ENCODE assay signal across 8 cellular contexts in genomic region chr15:65028921-65029735, GRCh38.
DNase-seq lines count a peak whose midpoint lies in the region; ATAC-seq lines count a peak whose summit lies in the region.

Gene MTFMT (minus strand): TSS chr15:65029639. CDS start chr15:65029613, 26 bp downstream.

- ATAC-seq in HG02884 (IDR thresholded peaks at IDR 0.05; ENCODE audit: unreplicated experiment), result peak; percentile 68

- DNase-seq in DMS 273 (lab: John Stamatoyannopoulos, UW; ENCODE audit: unreplicated experiment), result peak; percentile 91
- DNase-seq in DMS 273 treated with DMSO at 0.1 percent for 48 hours (lab: John Stamatoyannopoulos, UW), result no peak
- peak; percentile 84 for DNase-seq in NCI-H2227 (lab: John Stamatoyannopoulos, UW; ENCODE audit: unreplicated experiment)
- DNase-seq in activated CD4-positive, CD25-positive, alpha-beta regulatory T cell (lab: John Stamatoyannopoulos, UW), result peak; percentile 88 to 92 (median 88)
- peak; percentile 78 for DNase-seq in central memory CD4-positive, alpha-beta T cell
- peak; percentile 91 for DNase-seq in islet precursor cell
- peak; percentile 87 to 98 for DNase-seq in stimulated activated CD4-positive, alpha-beta T cell treated with anti-CD3 and anti-CD28 coated beads, Interleukin-12 subunit alpha, Interleukin-12 subunit beta, amount 100 ng/mL, for 24 hours (ENCODE audit: low read depth in 2 of 2)
